6 cellular contexts compared by ENCODE assay signal in the genomic region with DNA sequence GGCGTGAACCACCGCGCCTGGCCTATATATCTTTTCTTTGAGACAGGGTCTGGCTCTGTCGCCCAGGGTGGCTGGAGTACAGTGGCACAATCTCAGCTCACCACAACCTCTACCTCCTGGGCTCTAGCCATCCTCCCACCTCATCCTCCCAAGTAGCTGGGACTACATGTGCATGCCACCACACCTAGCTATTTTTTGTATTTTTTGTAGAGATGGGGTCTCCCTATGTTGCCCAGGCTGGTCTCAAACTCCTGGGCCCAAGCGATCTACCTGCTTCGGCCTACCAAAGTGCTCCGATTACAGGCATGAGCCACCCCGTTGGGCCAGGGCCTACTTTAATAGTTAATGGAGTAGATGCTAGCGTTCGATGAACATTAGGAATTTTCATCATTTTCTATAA. TPM values are rescaled to one million over a fixed set of nuclear protein-coding genes. Genes with fewer than 3 reads are reported as not detected.
DNase-seq lines count a peak whose midpoint lies in the region; ATAC-seq and TF ChIP-seq lines count a peak whose summit lies in the region.

No MANE protein-coding gene starts in this region.

- H3K36me3 ChIP-seq in HUES6 (ENCODE audit: control insufficient read depth, insufficient read depth, low read length) (peaks cover 37% of the 10 kb centered on the region), ovary (no peaks in the 10 kb centered on the region)

- no peak for TF ChIP-seq POLR2A in ovary (IDR thresholded peaks at IDR 0.05)

- H3K9me3 ChIP-seq in HUES6 (ENCODE audit: control insufficient read depth, insufficient read depth, low read depth, low read length), result no peaks in the 10 kb centered on the region
- no peaks in the 10 kb centered on the region for H3K9me3 ChIP-seq in ovary

- no peak for TF ChIP-seq EP300 in ovary (IDR thresholded peaks at IDR 0.05)

- ATAC-seq in GM18519 (IDR thresholded peaks at IDR 0.05; ENCODE audit: low FRiP score, unreplicated experiment) (no peak), HG03342 (IDR thresholded peaks at IDR 0.05; ENCODE audit: unreplicated experiment) (no peak), GM18858 (IDR thresholded peaks at IDR 0.05; ENCODE audit: unreplicated experiment) (no peak)

- H3K27ac Mint-ChIP-seq in brain, result peak overlapping the region; percentile 90 to 98 (median 95)

- H3K4me3 Mint-ChIP-seq in brain, result peak overlapping the region; percentile 82 to 92 (median 87)

- no peak for DNase-seq in ovary

- H3K4me3 ChIP-seq in HUES6 (ENCODE audit: low read depth, low read length), result peak overlapping the region; percentile 84
- peak overlapping the region; percentile 78 for H3K4me3 ChIP-seq in ovary

- peaks cover 47% of the 10 kb centered on the region for H3K4me1 Mint-ChIP-seq in brain

- no peaks in the 10 kb centered on the region for H3K9me3 Mint-ChIP-seq in brain

- intact Hi-C loops in ovary (cut with DNase I), result no loop called here

- H3K27me3 Mint-ChIP-seq in brain, result peaks cover 10% of the 10 kb centered on the region

- no peak overlapping the region for H3K27ac ChIP-seq in HUES6 (ENCODE audit: low read depth, low read length)
- peak overlapping the region in 1 of 2 donors; percentile 91 for H3K27ac ChIP-seq in ovary

- peak overlapping the region; percentile 92 for H3K9ac ChIP-seq in HUES6 (ENCODE audit: low read length)

- peaks cover 25% of the 10 kb centered on the region for H3K36me3 Mint-ChIP-seq in brain

- H3K27me3 ChIP-seq in HUES6 (ENCODE audit: control insufficient read depth, insufficient read depth, low read length) (no peaks in the 10 kb centered on the region), ovary (no peaks in the 10 kb centered on the region)

- TF ChIP-seq CTCF in brain (conservative IDR thresholded peaks at IDR 0.05) (no peak), ovary (IDR thresholded peaks at IDR 0.05) (no peak)

- H3K4me1 ChIP-seq in HUES6 (ENCODE audit: control insufficient read depth, insufficient read depth, low read length) (peaks cover 4% of the 10 kb centered on the region; the same call in 1 of the 2 replicates), ovary (ENCODE audit: insufficient read depth) (peaks cover 8% of the 10 kb centered on the region)

- WGBS in ovary, 3 donors, result 63 to 69% (median 68%) methylated on average over 10 of the region's 10 CpGs

RNA-seq across cellular contexts. Expression of gene TNPO2, which starts 3.4 kb away (rescaled TPM):
- polyA plus RNA-seq in brain (ENCODE audit: insufficient read depth, low read depth, low replicate concordance), result 119 TPM
- total RNA-seq in ovary, result 100 to 1,000 TPM in 2 of 7 donors, 10 to 100 TPM in 5; 42.1 to 109 (median 89.9) TPM
- 10 to 100 TPM; 41.5 to 51.6 TPM for polyA plus RNA-seq in ovary

RNA-seq across cellular contexts. Expression of gene TRIR, which starts 14.2 kb away (rescaled TPM):
- polyA plus RNA-seq in brain (ENCODE audit: insufficient read depth, low read depth, low replicate concordance) (303 TPM), ovary (100 to 1,000 TPM; 243 to 288 TPM)
- total RNA-seq in ovary, result 100 to 1,000 TPM; 134 to 476 (median 186) TPM

RNA-seq across cellular contexts. Expression of gene GET3, which starts 17.0 kb away (rescaled TPM):
- polyA plus RNA-seq in brain (ENCODE audit: insufficient read depth, low read depth, low replicate concordance) (138 TPM), ovary (10 to 100 TPM; 42.6 to 68.1 TPM)
- total RNA-seq in ovary, result 10 to 100 TPM; 26.2 to 59.0 (median 47.7) TPM

RNA-seq across cellular contexts. Expression of gene FBXW9, which starts 23.9 kb away (rescaled TPM):
- polyA plus RNA-seq in brain (ENCODE audit: insufficient read depth, low read depth, low replicate concordance), result 10.7 TPM
- total RNA-seq in ovary, result 10 to 100 TPM in 1 of 7 donors, 1 to 10 TPM in 6; 3.5 to 14.8 (median 5.2) TPM
- polyA plus RNA-seq in ovary, result 1 to 10 TPM in 1 of 2 donors, under 1 TPM in 1; 0.37 to 6.8 TPM

RNA-seq across cellular contexts. Expression of gene BEST2, which starts 31.3 kb away (rescaled TPM):
- polyA plus RNA-seq in brain (ENCODE audit: insufficient read depth, low read depth, low replicate concordance) (0.20 TPM), ovary (not detected)
- not detected for total RNA-seq in ovary
